27 cellular contexts compared by ENCODE assay signal in the genomic region with DNA sequence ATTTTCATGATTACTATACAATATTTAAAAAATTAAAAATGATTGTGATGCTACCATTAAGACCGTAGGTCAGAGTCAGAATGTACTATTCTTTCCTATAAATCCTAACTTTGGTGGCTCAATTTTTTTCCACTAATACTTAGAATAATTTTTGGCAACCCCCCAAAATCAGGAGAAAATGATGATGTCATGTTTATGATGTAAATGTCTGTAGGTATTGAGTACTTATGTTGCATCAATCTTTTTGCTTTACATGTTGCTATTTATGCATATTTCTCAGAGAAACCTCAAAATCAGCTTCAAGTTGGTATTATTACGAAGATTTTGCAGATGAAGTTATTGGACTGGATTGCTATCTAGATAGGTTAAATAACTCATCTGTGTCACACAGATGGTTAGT.
"Had no signal": no experiment of that assay in that cellular context is flagged by ENCODE, and none has a peak within 500 bp of the region (broad histone marks: within the 10 kb centered on the region; RNA-seq: fewer than 3 reads in every experiment).

No MANE protein-coding gene starts in this region.

- H3K4me3 ChIP-seq: stomach, suprapubic skin, testis, thoracic aorta, thyroid gland, tibial artery, tibial nerve, transverse colon, upper lobe of left lung, upper lobe of right lung, uterus, vagina had no signal

- ATAC-seq: stimulated activated effector memory CD8-positive, alpha-beta T cell treated with anti-CD3 and anti-CD28 coated beads, Interleukin-12 subunit alpha, Interleukin-12 subunit beta, amount 100 ng/mL, for 72 hours; stimulated activated memory B cell treated with anti-CD40 and anti-IgM and Interleukin-4, amounts not matched to agents 10 μg/mL and 1 μg/mL and 100 μg/mL, for 72 hours; stimulated activated naive B cell treated with anti-CD40 and anti-IgM and Interleukin-4, amounts not matched to agents 10 μg/mL and 1 μg/mL and 100 μg/mL, for 72 hours; stimulated activated naive CD8-positive, alpha-beta T cell treated with anti-CD3 and anti-CD28 coated beads, Interleukin-15, amount 100 ng/mL, for 72 hours; stimulated activated naive CD8-positive, alpha-beta T cell treated with anti-CD3 and anti-CD28 coated beads, Interleukin-15, Interleukin-2, amounts not matched to agents 100 U/mL and 50 U/mL, for 24 hours; upper lobe of right lung had no signal

- DNase-seq: stimulated activated CD4-positive, alpha-beta T cell treated with anti-CD3 and anti-CD28 coated beads, Interleukin-2, amount 100 ng/mL, for 48 hours; stimulated activated CD4-positive, alpha-beta T cell treated with anti-CD3 and anti-CD28 coated beads, Interleukin-4, amount 100 ng/mL, for 1 hour; stimulated activated CD4-positive, alpha-beta T cell treated with anti-CD3 and anti-CD28 coated beads, Interleukin-4, amount 100 ng/mL, for 24 hours; stimulated activated CD4-positive, alpha-beta T cell treated with anti-CD3 and anti-CD28 coated beads, Interleukin-4, amount 100 ng/mL, for 4 hours; stimulated activated CD8-positive, alpha-beta memory T cell treated with anti-CD3 and anti-CD28 coated beads, Interleukin-4, amount 100 ng/mL, for 48 hours; stimulated activated naive B cell treated with anti-CD40 and anti-IgM and Interleukin-4, amounts not matched to agents 10 μg/mL and 1 μg/mL and 100 μg/mL, for 72 hours; stimulated activated naive CD4-positive, alpha-beta T cell; stimulated activated naive CD4-positive, alpha-beta T cell treated with Interleukin-2 at 50 U/mL for 16 hours; stimulated activated naive CD8-positive, alpha-beta T cell treated with anti-CD3 and anti-CD28 coated beads, Interleukin-15, amount 100 ng/mL, for 72 hours; stimulated activated naive CD8-positive, alpha-beta T cell treated with anti-CD3 and anti-CD28 coated beads, Interleukin-15, Interleukin-2, amounts not matched to agents 100 U/mL and 50 U/mL, for 24 hours; stomach; substantia nigra; testis; thyroid gland; tibial artery; transverse colon; trophoblast cell; upper lobe of left lung; upper lobe of right lung; uterus had no signal

- H3K27ac ChIP-seq: stomach, suprapubic skin, testis, thoracic aorta, thyroid gland, tibial artery, tibial nerve, transverse colon, upper lobe of left lung, upper lobe of right lung, uterus, vagina had no signal

- H3K9me3 ChIP-seq: stomach, suprapubic skin, testis, thoracic aorta, thyroid gland, tibial artery, tibial nerve, transverse colon, upper lobe of left lung, upper lobe of right lung, uterus, vagina had no signal

- H3K36me3 ChIP-seq: stomach, suprapubic skin, thoracic aorta, thyroid gland, tibial artery, tibial nerve, transverse colon, upper lobe of left lung, upper lobe of right lung, uterus, vagina had no signal

- H3K27me3 ChIP-seq: stomach, suprapubic skin, testis, thyroid gland, tibial artery, tibial nerve, transverse colon, upper lobe of left lung, upper lobe of right lung, uterus, vagina had no signal

- FAIRE-seq: urothelium cell line had no signal

- H3K4me1 ChIP-seq: stomach, suprapubic skin, testis, thyroid gland, tibial artery, tibial nerve, transverse colon, upper lobe of left lung, upper lobe of right lung, uterus, vagina had no signal
